ENCODE assay signal across 8 cellular contexts in genomic region chr14:63438065-63438757, GRCh38.
DNase-seq lines count a peak whose midpoint lies in the region; ATAC-seq and TF ChIP-seq lines count a peak whose summit lies in the region.

No MANE protein-coding gene starts in this region.

- H3K36me3 Mint-ChIP-seq in natural killer cell = no peaks in the 10 kb centered on the region

- TF ChIP-seq CTCF in WERI-Rb-1 (IDR thresholded peaks at IDR 0.05; ENCODE audit: low read depth, low read length) (no peak), natural killer cell (IDR thresholded peaks at IDR 0.05) (peak; percentile 26)

- H3K27ac ChIP-seq in WERI-Rb-1 = peak overlapping the region; percentile 78

- no peaks in the 10 kb centered on the region for H3K9me3 ChIP-seq in WERI-Rb-1 (ENCODE audit: severe bottlenecking)

- no peaks in the 10 kb centered on the region for H3K9me3 Mint-ChIP-seq in natural killer cell

- peak; percentile 71 to 84 (median 77) for ATAC-seq in natural killer cell
- no peak for ATAC-seq in HG02763 (IDR thresholded peaks at IDR 0.05; ENCODE audit: unreplicated experiment)

- intact Hi-C loops in natural killer cell (cut with micrococcal nuclease) = loop anchor here (2.0 to 5.0 kb wide), 2 partner anchors 39 to 105 kb away; partner anchors contain the start of gene PPP2R5E

- peak overlapping the region; percentile 67 for H3K4me3 Mint-ChIP-seq in natural killer cell

- peak overlapping the region; percentile 14 for H3K4me3 ChIP-seq in WERI-Rb-1 (ENCODE audit: low read depth, low read length)

- peak; percentile 7 for DNase-seq in NK-92 treated with Interleukin-12 subunit alpha and Interleukin-12 subunit beta, amount 100 ng/mL, for 24 hours (lab: John Stamatoyannopoulos, UW)
- no peak for DNase-seq in NK-92 (lab: John Stamatoyannopoulos, UW; ENCODE audit: unreplicated experiment)
- peak; percentile 6 for DNase-seq in HuH-7.5 (ENCODE audit: low spot score)
- peak; percentile 70 for DNase-seq in WERI-Rb-1
- peak; percentile 49 to 68 for DNase-seq in erythroblast (lab: John Stamatoyannopoulos, UW)
- DNase-seq in natural killer cell = no peak
- no peak for DNase-seq in NCI-H2171 treated with DMSO at 0.1 percent for 48 hours (lab: John Stamatoyannopoulos, UW)

- H3K36me3 ChIP-seq in WERI-Rb-1 = peaks cover 6% of the 10 kb centered on the region

- peak overlapping the region; percentile 73 to 79 for H3K27ac Mint-ChIP-seq in natural killer cell

- TF ChIP-seq POLR2A in erythroblast (IDR thresholded peaks at IDR 0.05; ENCODE audit: low read length) = no peak

- no peaks in the 10 kb centered on the region for H3K27me3 ChIP-seq in WERI-Rb-1 (ENCODE audit: insufficient read depth, low read depth, severe bottlenecking)

- peaks cover 61 to 62% of the 10 kb centered on the region in 2 donors for H3K4me1 Mint-ChIP-seq in natural killer cell

- H3K27me3 Mint-ChIP-seq in natural killer cell (ENCODE audit: low read depth in 2 of 2) = no peaks in the 10 kb centered on the region

Comparison
In these comparisons a context has a peak if more than half of its experiments do, and no peak if none do; other contexts are left out.
1. DNase-seq: peak in NK-92 treated with Interleukin-12 subunit alpha and Interleukin-12 subunit beta, amount 100 ng/mL, for 24 hours (single experiment), HuH-7.5 (single experiment), WERI-Rb-1 (single experiment) and erythroblast (2 of 2); none in NK-92 (single experiment), natural killer cell (single experiment) and NCI-H2171 treated with DMSO at 0.1 percent for 48 hours (single experiment).